In genomic region chr15:89132611-89133242, GRCh38 we compare ENCODE assay signal across 9 cellular contexts. TPM values are rescaled to one million over a fixed set of nuclear protein-coding genes. Genes with fewer than 3 reads are reported as not detected.
DNase-seq lines count a peak whose midpoint lies in the region; ATAC-seq and TF ChIP-seq lines count a peak whose summit lies in the region.
"Had no signal": no experiment of that assay in that cellular context is flagged by ENCODE, and none has a peak within 500 bp of the region (broad histone marks: within the 10 kb centered on the region; RNA-seq: fewer than 3 reads in every experiment).

No MANE protein-coding gene starts in this region.

- H3K27me3 Mint-ChIP-seq in activated naive CD4-positive, alpha-beta T cell treated with anti-CD3 and anti-CD28 coated beads, Interleukin-2, amount 50 U/mL, for 24 hours, result no peaks in the 10 kb centered on the region
- no peaks in the 10 kb centered on the region for H3K27me3 Mint-ChIP-seq in effector memory CD8-positive, alpha-beta T cell
- H3K27me3 Mint-ChIP-seq in T-helper 2 cell treated with Interferon-gamma antibody and Interleukin-4, amounts not matched to agents 5 μg/mL and 100 μg/mL, for 36 hours (ENCODE audit: low read depth), result no peaks in the 10 kb centered on the region

- H3K9me3 ChIP-seq in muscle layer of duodenum (ENCODE audit: control insufficient read depth in 1 of 2, low read length in 2 of 2) (no peaks in the 10 kb centered on the region), vagina (no peaks in the 10 kb centered on the region)

- no peaks in the 10 kb centered on the region for H3K9me3 Mint-ChIP-seq in activated naive CD4-positive, alpha-beta T cell treated with anti-CD3 and anti-CD28 coated beads, Interleukin-2, amount 50 U/mL, for 24 hours
- no peaks in the 10 kb centered on the region for H3K9me3 Mint-ChIP-seq in effector memory CD8-positive, alpha-beta T cell
- H3K9me3 Mint-ChIP-seq in T-helper 2 cell treated with Interferon-gamma antibody and Interleukin-4, amounts not matched to agents 5 μg/mL and 100 μg/mL, for 36 hours, result no peaks in the 10 kb centered on the region

- no peak for DNase-seq in activated naive CD4-positive, alpha-beta T cell treated with anti-CD3 and anti-CD28 coated beads, Interleukin-2, amount 50 U/mL, for 16 hours
- DNase-seq in effector memory CD8-positive, alpha-beta T cell, result no peak
- DNase-seq in vagina (ENCODE audit: extremely low spot score in 2 of 2), result no peak
- no peak for DNase-seq in T-helper 2 cell treated with Interferon-gamma antibody and Interleukin-4, amounts not matched to agents 5 μg/mL and 100 μg/mL, for 36 hours (ENCODE audit: low spot score)
- no peak for DNase-seq in activated CD4-positive, alpha-beta T cell treated with anti-CD3 and anti-CD28 coated beads for 1 hour
- DNase-seq: NCI-H1092 had no signal

- TF ChIP-seq CTCF in vagina (IDR thresholded peaks at IDR 0.05), result no peak

- peaks cover 4 to 17% of the 10 kb centered on the region in 2 donors for H3K36me3 ChIP-seq in muscle layer of duodenum (ENCODE audit: control insufficient read depth in 1 of 2, insufficient read depth in 2 of 2, low read length in 2 of 2)
- H3K36me3 ChIP-seq in vagina, result no peaks in the 10 kb centered on the region

- no peaks in the 10 kb centered on the region for H3K27me3 ChIP-seq in muscle layer of duodenum (ENCODE audit: low read depth, low read length)
- no peaks in the 10 kb centered on the region for H3K27me3 ChIP-seq in vagina

- no peak overlapping the region for H3K4me3 ChIP-seq in muscle layer of duodenum (ENCODE audit: low read depth in 1 of 2, low read length in 2 of 2)
- H3K4me3 ChIP-seq in vagina, result no peak overlapping the region

- H3K4me1 ChIP-seq in muscle layer of duodenum (ENCODE audit: control insufficient read depth in 1 of 2, insufficient read depth in 2 of 2, low read length in 2 of 2) (peaks cover 15 to 20% of the 10 kb centered on the region in 2 donors), vagina (peaks cover 44% of the 10 kb centered on the region)

- ATAC-seq in effector memory CD8-positive, alpha-beta T cell (replicated peaks), result peak; percentile 39
- no peak for ATAC-seq in HG03108 (IDR thresholded peaks at IDR 0.05; ENCODE audit: unreplicated experiment)

- H3K4me3 Mint-ChIP-seq in activated naive CD4-positive, alpha-beta T cell treated with anti-CD3 and anti-CD28 coated beads, Interleukin-2, amount 50 U/mL, for 24 hours, result no peak overlapping the region
- peak overlapping the region in 1 of 2 donors; percentile 21 for H3K4me3 Mint-ChIP-seq in effector memory CD8-positive, alpha-beta T cell
- H3K4me3 Mint-ChIP-seq in T-helper 2 cell treated with Interferon-gamma antibody and Interleukin-4, amounts not matched to agents 5 μg/mL and 100 μg/mL, for 36 hours, result no peak overlapping the region

- peaks cover 44% of the 10 kb centered on the region for H3K4me1 Mint-ChIP-seq in activated naive CD4-positive, alpha-beta T cell treated with anti-CD3 and anti-CD28 coated beads, Interleukin-2, amount 50 U/mL, for 24 hours
- peaks cover 34 to 54% of the 10 kb centered on the region in 2 donors for H3K4me1 Mint-ChIP-seq in effector memory CD8-positive, alpha-beta T cell (ENCODE audit: low read depth in 2 of 2)
- peaks cover 31% of the 10 kb centered on the region for H3K4me1 Mint-ChIP-seq in T-helper 2 cell treated with Interferon-gamma antibody and Interleukin-4, amounts not matched to agents 5 μg/mL and 100 μg/mL, for 36 hours (ENCODE audit: low read depth)

- peak overlapping the region; percentile 19 for H3K27ac Mint-ChIP-seq in activated naive CD4-positive, alpha-beta T cell treated with anti-CD3 and anti-CD28 coated beads, Interleukin-2, amount 50 U/mL, for 24 hours
- H3K27ac Mint-ChIP-seq in effector memory CD8-positive, alpha-beta T cell, result peak overlapping the region; percentile 62 to 67
- H3K27ac Mint-ChIP-seq in T-helper 2 cell treated with Interferon-gamma antibody and Interleukin-4, amounts not matched to agents 5 μg/mL and 100 μg/mL, for 36 hours, result no peak overlapping the region

- peak overlapping the region; percentile 67 for H3K27ac ChIP-seq in muscle layer of duodenum (ENCODE audit: low read length)
- H3K27ac ChIP-seq in vagina, result peak overlapping the region; percentile 1

- H3K36me3 Mint-ChIP-seq in activated naive CD4-positive, alpha-beta T cell treated with anti-CD3 and anti-CD28 coated beads, Interleukin-2, amount 50 U/mL, for 24 hours, result peaks cover 18% of the 10 kb centered on the region
- no peaks in the 10 kb centered on the region for H3K36me3 Mint-ChIP-seq in effector memory CD8-positive, alpha-beta T cell (ENCODE audit: insufficient read depth)
- peaks cover 23% of the 10 kb centered on the region for H3K36me3 Mint-ChIP-seq in T-helper 2 cell treated with Interferon-gamma antibody and Interleukin-4, amounts not matched to agents 5 μg/mL and 100 μg/mL, for 36 hours (ENCODE audit: low read depth)

- TF ChIP-seq POLR2A in vagina (IDR thresholded peaks at IDR 0.05), result no peak

- intact Hi-C loops in vagina (cut with DNase I), result no loop called here

RNA-seq across cellular contexts. Expression of gene ABHD2, which starts 44.5 kb away (rescaled TPM):
- total RNA-seq in vagina, result 33.6 TPM
